ENCODE assay signal across 32 cellular contexts in the genomic region with DNA sequence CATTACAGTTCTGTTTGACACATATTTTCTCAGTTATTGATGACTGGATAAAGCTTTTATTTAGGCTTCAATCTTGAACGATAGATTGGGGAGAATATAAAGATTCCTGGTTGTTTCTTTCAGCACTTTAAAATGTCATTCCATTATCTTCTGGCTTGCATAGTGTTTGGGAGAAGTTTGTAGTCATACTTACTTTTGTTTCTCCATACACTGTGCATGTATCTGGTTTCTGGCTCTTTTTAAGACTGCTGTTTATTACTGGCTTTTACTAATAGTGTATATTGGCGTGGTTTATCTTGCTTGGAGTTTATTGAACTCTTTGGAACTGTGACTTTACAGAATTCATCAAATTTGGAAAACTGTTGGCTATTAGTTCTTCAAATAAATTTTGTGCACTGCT. TPM values are rescaled to one million over a fixed set of nuclear protein-coding genes. Genes with fewer than 3 reads are reported as not detected.
"Had no signal": no experiment of that assay in that cellular context is flagged by ENCODE, and none has a peak within 500 bp of the region (broad histone marks: within the 10 kb centered on the region; RNA-seq: fewer than 3 reads in every experiment).

No MANE protein-coding gene starts in this region.

- H3K36me3 ChIP-seq: ovary, spleen, thoracic aorta, thyroid gland, tibial nerve, upper lobe of left lung, vagina had no signal

- H3K9ac ChIP-seq: parathyroid adenoma had no signal

- H3K4me1 ChIP-seq: parathyroid adenoma, psoas muscle, spleen, thyroid gland, tibial nerve, upper lobe of left lung, vagina had no signal

- H3K4me2 ChIP-seq: smooth muscle cell had no signal

- H3K36me3 Mint-ChIP-seq: naive thymus-derived CD8-positive, alpha-beta T cell; natural killer cell treated with Interleukin-12 subunit alpha and Interleukin-12 subunit beta and Interleukin-15 and Interleukin-18, amount 100 ng/mL, for 72 hours; stimulated activated memory B cell treated with anti-CD40 and anti-IgM and Interleukin-4, amounts not matched to agents 10 μg/mL and 1 μg/mL and 100 μg/mL, for 72 hours had no signal

- ATAC-seq: naive thymus-derived CD8-positive, alpha-beta T cell; natural killer cell treated with Interleukin-12 subunit alpha and Interleukin-12 subunit beta and Interleukin-15 and Interleukin-18, amount 100 ng/mL, for 72 hours; psoas muscle; right cardiac atrium; sciatic nerve; stimulated activated memory B cell treated with anti-CD40 and anti-IgM and Interleukin-4, amounts not matched to agents 10 μg/mL and 1 μg/mL and 100 μg/mL, for 72 hours; stimulated activated naive CD8-positive, alpha-beta T cell treated with anti-CD3 and anti-CD28 coated beads, Interleukin-15, amount 100 ng/mL, for 72 hours; stimulated activated naive CD8-positive, alpha-beta T cell treated with anti-CD3 and anti-CD28 coated beads, Interleukin-15, Interleukin-2, amounts not matched to agents 100 U/mL and 50 U/mL, for 24 hours had no signal

- DNase-seq: naive thymus-derived CD8-positive, alpha-beta T cell; nephron progenitor cell; occipital lobe; ovary; posterior cingulate gyrus; psoas muscle; right cardiac atrium; spleen; stimulated activated CD4-positive, alpha-beta T cell treated with anti-CD3 and anti-CD28 coated beads, Interleukin-12 subunit alpha, Interleukin-12 subunit beta, amount 100 ng/mL, for 4 hours; stimulated activated CD4-positive, alpha-beta T cell treated with anti-CD3 and anti-CD28 coated beads, Interleukin-1b, Interleukin-23, amount 100 ng/mL, for 48 hours; stimulated activated CD4-positive, alpha-beta T cell treated with anti-CD3 and anti-CD28 coated beads, Interleukin-4, amount 100 ng/mL, for 1 hour; stimulated activated CD4-positive, alpha-beta T cell treated with anti-CD3 and anti-CD28 coated beads, Interleukin-4, amount 100 ng/mL, for 4 hours; stimulated activated CD8-positive, alpha-beta memory T cell treated with anti-CD3 and anti-CD28 coated beads, Interleukin-4, amount 100 ng/mL, for 48 hours; stimulated activated naive CD4-positive, alpha-beta T cell; stimulated activated naive CD8-positive, alpha-beta T cell treated with anti-CD3 and anti-CD28 coated beads, Interleukin-15, amount 100 ng/mL, for 72 hours; stimulated activated naive CD8-positive, alpha-beta T cell treated with anti-CD3 and anti-CD28 coated beads, Interleukin-15, Interleukin-2, amounts not matched to agents 100 U/mL and 50 U/mL, for 24 hours; substantia nigra; thyroid gland; trophoblast cell; upper lobe of left lung had no signal

- H3K4me3 Mint-ChIP-seq: naive thymus-derived CD8-positive, alpha-beta T cell; natural killer cell treated with Interleukin-12 subunit alpha and Interleukin-12 subunit beta and Interleukin-15 and Interleukin-18, amount 100 ng/mL, for 72 hours; nephron progenitor cell; neural crest cell; stimulated activated memory B cell treated with anti-CD40 and anti-IgM and Interleukin-4, amounts not matched to agents 10 μg/mL and 1 μg/mL and 100 μg/mL, for 72 hours; stimulated activated naive CD8-positive, alpha-beta T cell treated with anti-CD3 and anti-CD28 coated beads, Interleukin-15, amount 100 ng/mL, for 72 hours had no signal

- H3K27ac Mint-ChIP-seq: naive thymus-derived CD8-positive, alpha-beta T cell; natural killer cell treated with Interleukin-12 subunit alpha and Interleukin-12 subunit beta and Interleukin-15 and Interleukin-18, amount 100 ng/mL, for 72 hours; nephron progenitor cell; progenitor cell of endocrine pancreas; stimulated activated memory B cell treated with anti-CD40 and anti-IgM and Interleukin-4, amounts not matched to agents 10 μg/mL and 1 μg/mL and 100 μg/mL, for 72 hours; stimulated activated naive CD8-positive, alpha-beta T cell treated with anti-CD3 and anti-CD28 coated beads, Interleukin-15, amount 100 ng/mL, for 72 hours had no signal

- H3K9me3 ChIP-seq: ovary, psoas muscle, spleen, thoracic aorta, thyroid gland, tibial nerve, upper lobe of left lung, vagina had no signal

- H3K4me3 ChIP-seq: ovary, psoas muscle, skin epidermis, smooth muscle cell, spleen, thoracic aorta, thyroid gland, tibial nerve, upper lobe of left lung, vagina had no signal

- H3K27ac ChIP-seq: ovary, parathyroid adenoma, psoas muscle, skin epidermis, spleen, thyroid gland, tibial nerve, upper lobe of left lung, vagina had no signal

- H3K4me1 Mint-ChIP-seq: naive thymus-derived CD8-positive, alpha-beta T cell; nephron progenitor cell; neural crest cell; stimulated activated memory B cell treated with anti-CD40 and anti-IgM and Interleukin-4, amounts not matched to agents 10 μg/mL and 1 μg/mL and 100 μg/mL, for 72 hours; stimulated activated naive CD8-positive, alpha-beta T cell treated with anti-CD3 and anti-CD28 coated beads, Interleukin-15, amount 100 ng/mL, for 72 hours had no signal

- FAIRE-seq: urothelium cell line had no signal

- H3K27me3 ChIP-seq: ovary, spleen, thyroid gland, tibial nerve, upper lobe of left lung, vagina had no signal

- H3K79me2 ChIP-seq: parathyroid adenoma had no signal

- H2AFZ ChIP-seq: parathyroid adenoma had no signal

- H3K9me3 Mint-ChIP-seq: naive thymus-derived CD8-positive, alpha-beta T cell; natural killer cell treated with Interleukin-12 subunit alpha and Interleukin-12 subunit beta and Interleukin-15 and Interleukin-18, amount 100 ng/mL, for 72 hours; nephron progenitor cell; stimulated activated memory B cell treated with anti-CD40 and anti-IgM and Interleukin-4, amounts not matched to agents 10 μg/mL and 1 μg/mL and 100 μg/mL, for 72 hours; stimulated activated naive CD8-positive, alpha-beta T cell treated with anti-CD3 and anti-CD28 coated beads, Interleukin-15, amount 100 ng/mL, for 72 hours had no signal

- H3K27me3 Mint-ChIP-seq: progenitor cell of endocrine pancreas had no signal

RNA-seq across cellular contexts. Expression of gene RGS17, which starts 49.2 kb away (rescaled TPM):
- total RNA-seq: naive thymus-derived CD8-positive, alpha-beta T cell had no signal
